In genomic region chr5:41305056-41305455, GRCh38 we compare ENCODE assay signal across 11 cellular contexts.
"Had no signal": no experiment of that assay in that cellular context is flagged by ENCODE, and none has a peak within 500 bp of the region (broad histone marks: within the 10 kb centered on the region; RNA-seq: fewer than 3 reads in every experiment).

No MANE protein-coding gene starts in this region.

- H3K27ac Mint-ChIP-seq: GM23338, H9, HFFc6 had no signal

- ATAC-seq: GM23338, HCT116 had no signal

- H3K4me3 ChIP-seq: GM23248, GM23338, HAP-1 had no signal

- H3K27ac ChIP-seq: GM23248 had no signal

- H3K9me3 Mint-ChIP-seq: GM23338, H9, HFFc6 had no signal

- H3K4me3 Mint-ChIP-seq: GM23338, H9, HFFc6 had no signal

- H3K4me1 Mint-ChIP-seq: GM23338, H9 had no signal

- FAIRE-seq: H1, H54 had no signal

- DNase-seq: GM23248, GOT3, H7, H9, HCEC 1CT, HFFc6 had no signal

- H3K9me3 ChIP-seq: HAP-1 had no signal

- H3K4me1 ChIP-seq: HAP-1 had no signal

- H3K36me3 ChIP-seq: HAP-1 had no signal
